ENCODE assay signal across 17 cellular contexts in genomic region chr5:105968961-105969360, GRCh38.
A peak's percentile ranks its signal among the peaks of the same experiment; 100 is the strongest.
DNase-seq lines count a peak whose midpoint lies in the region; ATAC-seq and TF ChIP-seq lines count a peak whose summit lies in the region.
"Had no signal": no experiment of that assay in that cellular context is flagged by ENCODE, and none has a peak within 500 bp of the region (broad histone marks: within the 10 kb centered on the region; RNA-seq: fewer than 3 reads in every experiment).

No MANE protein-coding gene starts in this region.

- H3K27me3 ChIP-seq in GM23338 (ENCODE audit: insufficient read depth) (no peaks in the 10 kb centered on the region), RWPE2 (ENCODE audit: insufficient read depth, poor library complexity, severe bottlenecking) (peaks cover 3% of the 10 kb centered on the region), neuronal stem cell (ENCODE audit: control insufficient read depth in 3 of 3, insufficient read depth in 3 of 3, low read depth in 1 of 3, low read length in 3 of 3) (no peaks in the 10 kb centered on the region)

- H3K27me3 Mint-ChIP-seq in GM23338 (ENCODE audit: insufficient read depth, low read depth, poor library complexity) = no peaks in the 10 kb centered on the region
- no peaks in the 10 kb centered on the region for H3K27me3 Mint-ChIP-seq in progenitor cell of endocrine pancreas
- no peaks in the 10 kb centered on the region for H3K27me3 Mint-ChIP-seq in natural killer cell (ENCODE audit: low read depth in 2 of 2)
- H3K27me3 Mint-ChIP-seq in stimulated activated naive CD8-positive, alpha-beta T cell treated with anti-CD3 and anti-CD28 coated beads, Interleukin-15, amount 100 ng/mL, for 72 hours = no peaks in the 10 kb centered on the region
- H3K27me3 Mint-ChIP-seq: CD4-positive, alpha-beta T cell had no signal

- no peak overlapping the region for H3K23ac ChIP-seq in neuronal stem cell (ENCODE audit: low read depth, low read length, poor library complexity)

- WGBS in neuronal stem cell (ENCODE audit: extremely low coverage in 2 of 2, insufficient read length in 2 of 2, insufficient replicate concordance in 1 of 2), 2 donors = no CpG with 5 or more reads among the region's 2 CpGs

- H3K27ac ChIP-seq in GM23338 (ENCODE audit: low read depth) = no peak overlapping the region
- H3K27ac ChIP-seq in RWPE2 (ENCODE audit: poor library complexity, severe bottlenecking) = no peak overlapping the region
- no peak overlapping the region for H3K27ac ChIP-seq in neuronal stem cell (replicated peaks; ENCODE audit: low read length)
- H3K27ac ChIP-seq: RWPE1 had no signal

- H3K9me3 ChIP-seq in RWPE2 (ENCODE audit: severe bottlenecking) = no peaks in the 10 kb centered on the region
- H3K9me3 ChIP-seq in neuronal stem cell (replicated peaks in 1 of 2; ENCODE audit: control insufficient read depth in 2 of 2, insufficient read depth in 1 of 2, low read depth in 1 of 2, low read length in 2 of 2) = no peaks in the 10 kb centered on the region
- H3K9me3 ChIP-seq: Caco-2, HAP-1 had no signal

- H3K18ac ChIP-seq in neuronal stem cell (ENCODE audit: low read length) = no peak overlapping the region

- H3K4me1 Mint-ChIP-seq in GM23338 = no peaks in the 10 kb centered on the region
- H3K4me1 Mint-ChIP-seq in progenitor cell of endocrine pancreas (ENCODE audit: low read depth) = peaks cover 4% of the 10 kb centered on the region
- H3K4me1 Mint-ChIP-seq in natural killer cell = no peaks in the 10 kb centered on the region
- no peaks in the 10 kb centered on the region for H3K4me1 Mint-ChIP-seq in stimulated activated naive CD8-positive, alpha-beta T cell treated with anti-CD3 and anti-CD28 coated beads, Interleukin-15, amount 100 ng/mL, for 72 hours

- H2BK5ac ChIP-seq in neuronal stem cell (ENCODE audit: low read length) = no peak overlapping the region

- DNase-seq in GM23338 (ENCODE audit: low spot score) (no peak), RWPE2 (ENCODE audit: low spot score) (no peak), epithelial cell of esophagus (ENCODE audit: low read depth) (peak; percentile 31), neuronal stem cell (ENCODE audit: low spot score) (no peak), progenitor cell of endocrine pancreas (ENCODE audit: low spot score, unreplicated experiment) (no peak), natural killer cell (no peak)
- no peak for DNase-seq in stimulated activated naive CD8-positive, alpha-beta T cell treated with anti-CD3 and anti-CD28 coated beads, Interleukin-15, amount 100 ng/mL, for 72 hours
- DNase-seq: Caco-2; CD4-positive, alpha-beta T cell; KG1; NCI-H1417 treated with DMSO at 0.1 percent for 48 hours; NCI-H187 treated with DMSO at 0.1 percent for 48 hours; NCI-H2227 treated with DMSO at 0.1 percent for 48 hours; NCI-H510A treated with DMSO at 0.1 percent for 48 hours; NCI-H774 had no signal

- H3K4me2 ChIP-seq in GM23338 = no peak overlapping the region
- no peak overlapping the region for H3K4me2 ChIP-seq in neuronal stem cell (ENCODE audit: insufficient read depth, low read length, poor library complexity, severe bottlenecking)

- no peak overlapping the region for H2BK12ac ChIP-seq in neuronal stem cell (ENCODE audit: low read length)

- H4K91ac ChIP-seq in neuronal stem cell (ENCODE audit: low read depth, low read length, poor library complexity) = no peak overlapping the region

- H3K36me3 ChIP-seq in GM23338 (ENCODE audit: insufficient read depth) (no peaks in the 10 kb centered on the region), RWPE2 (ENCODE audit: low read depth) (no peaks in the 10 kb centered on the region), neuronal stem cell (replicated peaks in 1 of 2; ENCODE audit: control insufficient read depth in 2 of 2, insufficient read depth in 2 of 2, low read length in 2 of 2) (no peaks in the 10 kb centered on the region)
- H3K36me3 ChIP-seq: HAP-1 had no signal

- H4K8ac ChIP-seq in neuronal stem cell (ENCODE audit: low read depth, low read length) = no peak overlapping the region

- H3K9ac ChIP-seq in neuronal stem cell (ENCODE audit: low read depth, low read length, poor library complexity) = no peak overlapping the region

- TF ChIP-seq CTCF in GM23338 (conservative IDR thresholded peaks at IDR 0.05; ENCODE audit: low read depth in 2 of 2) (no peak), RWPE2 (IDR thresholded peaks at IDR 0.05; ENCODE audit: poor library complexity, severe bottlenecking) (no peak), epithelial cell of esophagus (IDR thresholded peaks at IDR 0.05; ENCODE audit: insufficient read depth, low read depth, low read length, missing control alignments) (no peak), progenitor cell of endocrine pancreas (IDR thresholded peaks at IDR 0.05; ENCODE audit: unreplicated experiment) (no peak), natural killer cell (IDR thresholded peaks at IDR 0.05) (no peak)

- H3K4me1 ChIP-seq in GM23338 (ENCODE audit: insufficient read depth) = no peaks in the 10 kb centered on the region
- H3K4me1 ChIP-seq in RWPE2 (ENCODE audit: insufficient read depth, poor library complexity, severe bottlenecking) = no peaks in the 10 kb centered on the region
- no peaks in the 10 kb centered on the region for H3K4me1 ChIP-seq in neuronal stem cell (ENCODE audit: control insufficient read depth in 2 of 2, insufficient read depth in 1 of 2, low read depth in 1 of 2, low read length in 2 of 2)
- H3K4me1 ChIP-seq: Caco-2 had no signal

- H3K79me1 ChIP-seq in neuronal stem cell (ENCODE audit: low read depth, low read length) = no peaks in the 10 kb centered on the region

- no peak overlapping the region for H2BK15ac ChIP-seq in neuronal stem cell (ENCODE audit: low read length)

- H3K36me3 Mint-ChIP-seq in GM23338 (ENCODE audit: low read depth) = no peaks in the 10 kb centered on the region
- no peaks in the 10 kb centered on the region for H3K36me3 Mint-ChIP-seq in progenitor cell of endocrine pancreas (ENCODE audit: insufficient read depth)
- no peaks in the 10 kb centered on the region for H3K36me3 Mint-ChIP-seq in natural killer cell

- ATAC-seq in GM23338 (no peak), RWPE2 (ENCODE audit: low read depth) (peak; percentile 41; the same call in 2 of the 3 replicates), natural killer cell (no peak)
- no peak for ATAC-seq in stimulated activated naive CD8-positive, alpha-beta T cell treated with anti-CD3 and anti-CD28 coated beads, Interleukin-15, amount 100 ng/mL, for 72 hours

- peaks cover 3% of the 10 kb centered on the region; the same call in 1 of the 2 replicates for H3K9me2 ChIP-seq in GM23338 (ENCODE audit: insufficient read depth)

- no peak overlapping the region for H3K14ac ChIP-seq in neuronal stem cell (ENCODE audit: low read length)

- H3K4me3 ChIP-seq in GM23338 (no peak overlapping the region), RWPE2 (ENCODE audit: severe bottlenecking) (no peak overlapping the region), epithelial cell of esophagus (ENCODE audit: low read length) (no peak overlapping the region), neuronal stem cell (ENCODE audit: low read length in 2 of 2) (no peak overlapping the region)
- H3K4me3 ChIP-seq: HAP-1 had no signal

- H3K27ac Mint-ChIP-seq in GM23338 (peak overlapping the region; percentile 11; the same call in 1 of the 2 replicates), progenitor cell of endocrine pancreas (no peak overlapping the region), natural killer cell (no peak overlapping the region)
- H3K27ac Mint-ChIP-seq in stimulated activated naive CD8-positive, alpha-beta T cell treated with anti-CD3 and anti-CD28 coated beads, Interleukin-15, amount 100 ng/mL, for 72 hours = no peak overlapping the region
- H3K27ac Mint-ChIP-seq: CD4-positive, alpha-beta T cell had no signal

- H3K9me3 Mint-ChIP-seq in GM23338 (no peaks in the 10 kb centered on the region), progenitor cell of endocrine pancreas (ENCODE audit: low read depth) (peaks cover 3% of the 10 kb centered on the region), natural killer cell (peaks cover 9 to 21% of the 10 kb centered on the region in 2 donors)
- peaks cover 9 to 14% of the 10 kb centered on the region in 2 donors for H3K9me3 Mint-ChIP-seq in stimulated activated naive CD8-positive, alpha-beta T cell treated with anti-CD3 and anti-CD28 coated beads, Interleukin-15, amount 100 ng/mL, for 72 hours

- H3F3A ChIP-seq in GM23338 (replicated peaks; ENCODE audit: low read depth) = no peaks in the 10 kb centered on the region

- H2AK5ac ChIP-seq in neuronal stem cell (ENCODE audit: low read depth, low read length) = no peak overlapping the region

- no peak overlapping the region for H2BK120ac ChIP-seq in neuronal stem cell (ENCODE audit: low read depth, low read length)

- H3K4ac ChIP-seq in neuronal stem cell (ENCODE audit: low read length) = no peak overlapping the region

- H3K79me2 ChIP-seq in GM23338 (replicated peaks; ENCODE audit: insufficient read depth) = no peaks in the 10 kb centered on the region

- intact Hi-C loops in natural killer cell (cut with micrococcal nuclease) = no loop called here

- H2AFZ ChIP-seq in GM23338 (peak overlapping the region; percentile 49; the same call in 1 of the 2 replicates), neuronal stem cell (ENCODE audit: low read length) (peak overlapping the region; percentile 35)

- no peak overlapping the region for H3K4me3 Mint-ChIP-seq in GM23338
- no peak overlapping the region for H3K4me3 Mint-ChIP-seq in progenitor cell of endocrine pancreas (ENCODE audit: low read depth)
- H3K4me3 Mint-ChIP-seq in natural killer cell = no peak overlapping the region
- H3K4me3 Mint-ChIP-seq in stimulated activated naive CD8-positive, alpha-beta T cell treated with anti-CD3 and anti-CD28 coated beads, Interleukin-15, amount 100 ng/mL, for 72 hours = no peak overlapping the region
- H3K4me3 Mint-ChIP-seq: CD4-positive, alpha-beta T cell had no signal

- H4K20me1 ChIP-seq in GM23338 (replicated peaks; ENCODE audit: insufficient read depth) = no peaks in the 10 kb centered on the region

TF ChIP-seq in GM23338, 12 proteins besides CTCF, POLR2A, EP300 and RAD21 (continues in another document):
- TF ChIP-seq EZH2phosphoT487 (IDR thresholded peaks at IDR 0.05; ENCODE audit: unreplicated experiment) (no peak), POLR2AphosphoS5 (IDR thresholded peaks at IDR 0.05; ENCODE audit: low read depth) (no peak), ETS1 (IDR thresholded peaks at IDR 0.05) (no peak), STAT1 (IDR thresholded peaks at IDR 0.05; ENCODE audit: unreplicated experiment) (no peak), JUNB (IDR thresholded peaks at IDR 0.05; ENCODE audit: unreplicated experiment) (no peak)
